ENCODE assay signal across 21 cellular contexts in genomic region chr16:79638386-79639106, GRCh38.
"Had no signal": no experiment of that assay in that cellular context is flagged by ENCODE, and none has a peak within 500 bp of the region (broad histone marks: within the 10 kb centered on the region; RNA-seq: fewer than 3 reads in every experiment).

No MANE protein-coding gene starts in this region.

- H3K9me3 ChIP-seq: colonic mucosa, left ventricle myocardium inferior, prostate gland, right atrium auricular region had no signal

- DNase-seq: activated CD4-positive, alpha-beta T cell treated with anti-CD3 and anti-CD28 coated beads for 48 hours; activated naive CD4-positive, alpha-beta T cell treated with Interleukin-2 at 50 U/mL for 16 hours; activated naive CD8-positive, alpha-beta T cell treated with anti-CD3 and anti-CD28 coated beads, Interleukin-2, amount 50 U/mL, for 24 hours; anterior cingulate cortex; colonic mucosa; endodermal cell; erythroblast; left ventricle myocardium inferior; mammary epithelial cell; midbrain; stimulated activated CD4-positive, alpha-beta T cell treated with anti-CD3 and anti-CD28 coated beads, Interleukin-12 subunit alpha, Interleukin-12 subunit beta, amount 100 ng/mL, for 4 hours; stimulated activated CD4-positive, alpha-beta T cell treated with anti-CD3 and anti-CD28 coated beads, Interleukin-1b, Interleukin-23, amount 100 ng/mL, for 48 hours; stimulated activated CD8-positive, alpha-beta memory T cell treated with anti-CD3 and anti-CD28 coated beads, Interleukin-4, amount 100 ng/mL, for 48 hours; T-helper 17 cell had no signal

- H3K27me3 ChIP-seq: colonic mucosa, right atrium auricular region had no signal

- H3K9me3 Mint-ChIP-seq: activated naive CD8-positive, alpha-beta T cell treated with anti-CD3 and anti-CD28 coated beads, Interleukin-2, amount 50 U/mL, for 24 hours; central memory CD8-positive, alpha-beta T cell; endodermal cell; type B pancreatic cell had no signal

- H3K27ac Mint-ChIP-seq: activated naive CD8-positive, alpha-beta T cell treated with anti-CD3 and anti-CD28 coated beads, Interleukin-2, amount 50 U/mL, for 24 hours; brain; endodermal cell; stimulated activated naive CD8-positive, alpha-beta T cell treated with anti-CD3 and anti-CD28 coated beads, Interleukin-15, Interleukin-2, amounts not matched to agents 100 ng/mL and 50 ng/mL, for 24 hours; T-helper 17 cell; type B pancreatic cell had no signal

- H3K36me3 Mint-ChIP-seq: type B pancreatic cell had no signal

- H3K4me3 ChIP-seq: colonic mucosa, left ventricle myocardium inferior, prostate gland, right atrium auricular region had no signal

- H3K4me3 Mint-ChIP-seq: activated naive CD8-positive, alpha-beta T cell treated with anti-CD3 and anti-CD28 coated beads, Interleukin-2, amount 50 U/mL, for 24 hours; brain; central memory CD8-positive, alpha-beta T cell; endodermal cell; neural crest cell; stimulated activated naive CD8-positive, alpha-beta T cell treated with anti-CD3 and anti-CD28 coated beads, Interleukin-15, Interleukin-2, amounts not matched to agents 100 ng/mL and 50 ng/mL, for 24 hours; T-helper 17 cell; type B pancreatic cell had no signal

- H3K36me3 ChIP-seq: colonic mucosa, left ventricle myocardium inferior, prostate gland, right atrium auricular region had no signal

- ATAC-seq: activated naive CD8-positive, alpha-beta T cell treated with anti-CD3 and anti-CD28 coated beads, Interleukin-2, amount 50 U/mL, for 24 hours; T-helper 17 cell had no signal

- H3K27ac ChIP-seq: colonic mucosa, left ventricle myocardium inferior, right atrium auricular region had no signal

- H3K27me3 Mint-ChIP-seq: central memory CD8-positive, alpha-beta T cell; T-helper 17 cell had no signal

- H3K4me1 ChIP-seq: colonic mucosa, right atrium auricular region had no signal
